ENCODE assay signal across 15 cellular contexts in the genomic region with DNA sequence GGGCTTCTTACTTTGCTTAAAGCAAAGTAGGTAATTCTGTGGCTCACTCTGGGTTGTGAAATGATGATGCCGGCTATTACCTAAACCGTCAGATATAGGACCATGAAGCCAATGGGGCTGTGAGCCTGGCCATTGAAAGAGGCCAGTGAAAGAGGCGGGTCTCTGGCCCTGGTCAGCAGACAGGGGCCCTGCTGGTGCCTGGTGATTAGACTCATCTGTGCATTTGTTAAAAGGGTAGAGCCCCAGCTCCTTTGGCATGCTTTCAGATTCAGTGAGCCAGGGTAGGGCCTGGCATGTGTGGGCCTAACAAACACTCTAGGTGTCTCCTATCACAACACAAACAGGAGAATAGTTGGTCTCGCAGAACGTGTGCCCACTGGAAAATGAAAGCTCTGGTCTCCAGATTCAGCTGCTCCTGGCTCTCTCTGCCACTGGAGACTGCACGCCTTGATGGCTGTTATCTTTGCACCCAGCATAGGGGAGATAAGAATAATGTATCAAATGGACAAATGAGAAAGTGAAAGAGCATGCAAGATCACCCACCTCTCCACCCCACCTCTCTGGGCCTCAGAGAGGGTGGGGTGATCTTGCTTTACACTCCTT. TPM values are rescaled to one million over a fixed set of nuclear protein-coding genes. Genes with fewer than 3 reads are reported as not detected.
"Had no signal": no experiment of that assay in that cellular context is flagged by ENCODE, and none has a peak within 500 bp of the region (broad histone marks: within the 10 kb centered on the region; RNA-seq: fewer than 3 reads in every experiment).

No MANE protein-coding gene starts in this region.

- H3K9me3 ChIP-seq: esophagus squamous epithelium, thoracic aorta had no signal

- H3K27ac ChIP-seq: esophagus squamous epithelium, thoracic aorta had no signal

- H3K4me1 ChIP-seq: esophagus squamous epithelium had no signal

- H3K4me3 ChIP-seq: esophagus squamous epithelium, thoracic aorta had no signal

- ATAC-seq: left cardiac atrium; stimulated activated naive B cell treated with anti-CD40 and anti-IgM and Interleukin-4, amounts not matched to agents 10 μg/mL and 1 μg/mL and 100 μg/mL, for 72 hours had no signal

- H3K36me3 ChIP-seq: esophagus squamous epithelium, thoracic aorta had no signal

- H3K27me3 ChIP-seq: esophagus squamous epithelium had no signal

- DNase-seq: activated CD4-positive, alpha-beta T cell treated with anti-CD3 and anti-CD28 coated beads, Interleukin-2, amount 50 U/mL, for 4 hours; activated T-cell treated with anti-CD3 and anti-CD28 coated beads for 4 hours; dermis blood vessel endothelial cell; effector memory CD4-positive, alpha-beta T cell; esophagus squamous epithelium; hippocampal formation; left cardiac atrium; stimulated activated naive B cell treated with anti-CD40 and anti-IgM and Interleukin-4, amounts not matched to agents 10 μg/mL and 1 μg/mL and 100 μg/mL, for 72 hours had no signal

RNA-seq across cellular contexts. Expression of a gene that starts 6.9 kb away (rescaled TPM):
- total RNA-seq: dermis blood vessel endothelial cell; endothelial cell of umbilical vein; esophagus squamous epithelium; left cardiac atrium; lung microvascular endothelial cell; mesothelial cell of epicardium; osteoblast; T-helper 2 cell treated with Interferon-gamma antibody and Interleukin-4, amounts not matched to agents 100 ng/mL and 5 ng/mL, for 36 hours; thoracic aorta; ureter had no signal
- polyA plus RNA-seq: endothelial cell of umbilical vein had no signal
